Comparison of ENCODE assay signal across 8 cellular contexts in the genomic region with DNA sequence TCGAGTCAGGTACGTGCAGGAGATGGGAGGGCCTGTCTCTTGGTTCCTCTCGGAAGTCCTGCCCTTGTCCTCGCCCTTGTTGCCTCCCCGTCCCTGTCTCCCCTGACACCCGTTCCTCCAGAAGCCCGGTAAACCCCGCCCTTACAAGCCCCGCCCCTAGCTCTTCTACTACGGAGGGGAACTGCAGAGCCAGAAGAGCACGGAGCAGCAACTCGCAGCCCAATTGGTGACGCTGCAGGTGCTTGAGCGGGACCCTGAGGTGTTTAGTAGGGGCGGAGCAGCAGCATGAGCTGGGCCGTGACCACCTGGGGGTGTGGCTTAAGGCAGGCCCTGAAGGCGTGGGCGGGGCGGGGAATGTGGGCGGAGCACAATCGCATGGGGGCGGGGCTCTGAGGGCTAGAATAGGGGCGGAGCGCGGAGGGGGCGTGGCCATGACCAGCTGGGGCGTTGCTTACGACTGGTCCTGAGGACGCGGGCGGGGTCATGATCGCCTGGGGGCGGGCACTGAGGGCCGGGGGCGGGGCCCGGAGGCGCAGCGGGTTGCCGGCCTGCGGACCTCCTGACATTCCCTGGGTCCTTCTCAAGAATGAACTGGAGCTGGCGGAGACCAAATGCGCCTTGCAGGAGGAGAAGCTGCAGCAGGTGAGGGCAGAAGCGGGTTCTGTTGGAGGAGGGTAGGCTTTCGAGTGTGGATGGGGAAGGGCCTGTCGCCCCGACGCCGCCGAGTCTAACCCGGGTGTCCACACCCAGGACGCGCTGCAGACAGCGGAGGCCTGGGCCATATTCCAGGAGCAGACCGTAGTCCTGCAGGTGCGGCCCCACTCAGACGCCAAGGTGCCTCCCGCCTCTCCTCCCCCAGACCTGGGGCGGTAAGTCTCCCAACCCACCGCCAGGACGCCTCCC. TPM values are rescaled to one million over a fixed set of nuclear protein-coding genes. Genes with fewer than 3 reads are reported as not detected.
DNase-seq lines count a peak whose midpoint lies in the region; ATAC-seq lines count a peak whose summit lies in the region.
"Not testable (repeated sequence)": the region's sequence is repeated elsewhere in the genome, so short reads cannot be mapped to it uniquely, and the experiment has no call there.

No MANE protein-coding gene starts in this region.

- not testable (repeated sequence) for H3K4me1 Mint-ChIP-seq in CD4-positive, CD25-positive, alpha-beta regulatory T cell; activated naive CD4-positive, alpha-beta T cell treated with anti-CD3 and anti-CD28 coated beads, Interleukin-2, amount 50 U/mL, for 24 hours; naive thymus-derived CD4-positive, alpha-beta T cell

- H3K27ac Mint-ChIP-seq in CD4-positive, CD25-positive, alpha-beta regulatory T cell, result peak overlapping the region; percentile 89 to 98 (median 92)
- not testable (repeated sequence) for H3K27ac Mint-ChIP-seq in activated naive CD4-positive, alpha-beta T cell treated with anti-CD3 and anti-CD28 coated beads, Interleukin-2, amount 50 U/mL, for 24 hours
- H3K27ac Mint-ChIP-seq in naive thymus-derived CD4-positive, alpha-beta T cell, result peak overlapping the region; percentile 59 to 99 (median 95)

- POLR2A ChIA-PET in naive thymus-derived CD4-positive, alpha-beta T cell (lab: Charles Lee), result not testable (repeated sequence)

- peak; percentile 90 to 91 for ATAC-seq in CD4-positive, CD25-positive, alpha-beta regulatory T cell (ENCODE audit: low read depth in 2 of 2)
- peak; percentile 82 for ATAC-seq in GM21381 (IDR thresholded peaks at IDR 0.05; ENCODE audit: unreplicated experiment)
- ATAC-seq in HG03354 (IDR thresholded peaks at IDR 0.05; ENCODE audit: poor library complexity, severe bottlenecking, unreplicated experiment), result peak; percentile 84
- peak; percentile 88 for ATAC-seq in naive thymus-derived CD4-positive, alpha-beta T cell

- not testable (repeated sequence) for H3K4me3 ChIP-seq in CD4-positive, CD25-positive, alpha-beta regulatory T cell (ENCODE audit: low read depth, low read length); naive thymus-derived CD4-positive, alpha-beta T cell (ENCODE audit: low read length)

- H3K36me3 Mint-ChIP-seq in CD4-positive, CD25-positive, alpha-beta regulatory T cell; activated naive CD4-positive, alpha-beta T cell treated with anti-CD3 and anti-CD28 coated beads, Interleukin-2, amount 50 U/mL, for 24 hours; naive thymus-derived CD4-positive, alpha-beta T cell: not testable (repeated sequence)

- CTCF ChIA-PET in naive thymus-derived CD4-positive, alpha-beta T cell (lab: Charles Lee), result not testable (repeated sequence)

- peak overlapping the region; percentile 89 to 98 (median 94) for H3K4me3 Mint-ChIP-seq in CD4-positive, CD25-positive, alpha-beta regulatory T cell
- peak overlapping the region; percentile 85 for H3K4me3 Mint-ChIP-seq in activated naive CD4-positive, alpha-beta T cell treated with anti-CD3 and anti-CD28 coated beads, Interleukin-2, amount 50 U/mL, for 24 hours
- peak overlapping the region; percentile 77 to 96 (median 90) for H3K4me3 Mint-ChIP-seq in naive thymus-derived CD4-positive, alpha-beta T cell

- not testable (repeated sequence) for H3K36me3 ChIP-seq in CD4-positive, CD25-positive, alpha-beta regulatory T cell (ENCODE audit: control insufficient read depth, insufficient read depth, low read length); naive thymus-derived CD4-positive, alpha-beta T cell (ENCODE audit: control insufficient read depth in 2 of 3, insufficient read depth in 3 of 3, low read length in 3 of 3)

- peak overlapping the region; percentile 68 for H3K27ac ChIP-seq in CD4-positive, CD25-positive, alpha-beta regulatory T cell (ENCODE audit: insufficient read depth, low read length, poor library complexity, severe bottlenecking)
- peak overlapping the region; percentile 68 for H3K27ac ChIP-seq in naive thymus-derived CD4-positive, alpha-beta T cell (ENCODE audit: low read depth, low read length)

- not testable (repeated sequence) for H3K4me1 ChIP-seq in CD4-positive, CD25-positive, alpha-beta regulatory T cell (ENCODE audit: control insufficient read depth, insufficient read depth, low read length, poor library complexity, severe bottlenecking); naive thymus-derived CD4-positive, alpha-beta T cell (ENCODE audit: control insufficient read depth in 2 of 2, insufficient read depth in 2 of 2, low read length in 2 of 2)

- H3K27me3 Mint-ChIP-seq in CD4-positive, CD25-positive, alpha-beta regulatory T cell; activated naive CD4-positive, alpha-beta T cell treated with anti-CD3 and anti-CD28 coated beads, Interleukin-2, amount 50 U/mL, for 24 hours; naive thymus-derived CD4-positive, alpha-beta T cell: not testable (repeated sequence)

- peak; percentile 85 to 93 (median 92) for DNase-seq in CD4-positive, CD25-positive, alpha-beta regulatory T cell
- peak; percentile 80 to 91 (median 87) for DNase-seq in T-helper 1 cell
- peak; percentile 13 for DNase-seq in fibroblast of the conjunctiva (ENCODE audit: low read depth)
- DNase-seq in naive thymus-derived CD4-positive, alpha-beta T cell, result peak; percentile 74 to 96 (median 90)
- peak; percentile 86 for DNase-seq in stimulated activated CD8-positive, alpha-beta memory T cell treated with anti-CD3 and anti-CD28 coated beads, Interleukin-12 subunit alpha, Interleukin-12 subunit beta, amount 100 ng/mL, for 1 hour (ENCODE audit: low read depth)

- intact Hi-C loops in naive thymus-derived CD4-positive, alpha-beta T cell (cut with micrococcal nuclease), result not testable (repeated sequence)

- not testable (repeated sequence) for H3K9me3 ChIP-seq in CD4-positive, CD25-positive, alpha-beta regulatory T cell (ENCODE audit: control insufficient read depth in 2 of 2, low read length in 2 of 2); naive thymus-derived CD4-positive, alpha-beta T cell (ENCODE audit: control insufficient read depth in 2 of 3, low read length in 3 of 3)

- not testable (repeated sequence) for H3K27me3 ChIP-seq in CD4-positive, CD25-positive, alpha-beta regulatory T cell (ENCODE audit: control insufficient read depth, insufficient read depth, low read length); naive thymus-derived CD4-positive, alpha-beta T cell (ENCODE audit: control insufficient read depth in 2 of 2, insufficient read depth in 2 of 2, low read length in 2 of 2)

- H3K9me3 Mint-ChIP-seq in CD4-positive, CD25-positive, alpha-beta regulatory T cell; activated naive CD4-positive, alpha-beta T cell treated with anti-CD3 and anti-CD28 coated beads, Interleukin-2, amount 50 U/mL, for 24 hours; naive thymus-derived CD4-positive, alpha-beta T cell: not testable (repeated sequence)

RNA-seq across cellular contexts. Expression of gene TMEM191C, which starts 1.3 kb away (rescaled TPM):
- total RNA-seq in CD4-positive, CD25-positive, alpha-beta regulatory T cell, result 4.1 TPM
- polyA plus RNA-seq in CD4-positive, CD25-positive, alpha-beta regulatory T cell, result 1 to 10 TPM in 3 of 4 donors, under 1 TPM in 1; 0.72 to 2.7 (median 1.3) TPM
- 1 to 10 TPM; 1.3 to 7.3 (median 3.7) TPM for total RNA-seq in naive thymus-derived CD4-positive, alpha-beta T cell
- 1 to 10 TPM in 1 of 2 donors, under 1 TPM in 1; 0.51 to 2.3 TPM for polyA plus RNA-seq in naive thymus-derived CD4-positive, alpha-beta T cell

RNA-seq across cellular contexts. Expression of gene HIC2, which starts 51.3 kb away (rescaled TPM):
- total RNA-seq in CD4-positive, CD25-positive, alpha-beta regulatory T cell, result 9.7 TPM
- under 1 TPM; 0.29 to 0.49 (median 0.41) TPM for polyA plus RNA-seq in CD4-positive, CD25-positive, alpha-beta regulatory T cell
- total RNA-seq in naive thymus-derived CD4-positive, alpha-beta T cell, result 10 to 100 TPM in 4 of 5 experiments, 1 to 10 TPM in 1; 4.5 to 13.8 (median 11.4) TPM
- polyA plus RNA-seq in naive thymus-derived CD4-positive, alpha-beta T cell, result 1 to 10 TPM in 1 of 2 donors, under 1 TPM in 1; 0.44 to 1.2 TPM

Comparison
In these comparisons a context has a peak if more than half of its experiments do, and no peak if none do; other contexts are left out.
1. DNase-seq: peak in every context shown above with its lines; median percentile 92 in CD4-positive, CD25-positive, alpha-beta regulatory T cell; 90 in naive thymus-derived CD4-positive, alpha-beta T cell; 87 in T-helper 1 cell; 86 in stimulated activated CD8-positive, alpha-beta memory T cell treated with anti-CD3 and anti-CD28 coated beads, Interleukin-12 subunit alpha, Interleukin-12 subunit beta, amount 100 ng/mL, for 1 hour; 13 in fibroblast of the conjunctiva.